ENCODE assay signal across 21 cellular contexts in the genomic region with DNA sequence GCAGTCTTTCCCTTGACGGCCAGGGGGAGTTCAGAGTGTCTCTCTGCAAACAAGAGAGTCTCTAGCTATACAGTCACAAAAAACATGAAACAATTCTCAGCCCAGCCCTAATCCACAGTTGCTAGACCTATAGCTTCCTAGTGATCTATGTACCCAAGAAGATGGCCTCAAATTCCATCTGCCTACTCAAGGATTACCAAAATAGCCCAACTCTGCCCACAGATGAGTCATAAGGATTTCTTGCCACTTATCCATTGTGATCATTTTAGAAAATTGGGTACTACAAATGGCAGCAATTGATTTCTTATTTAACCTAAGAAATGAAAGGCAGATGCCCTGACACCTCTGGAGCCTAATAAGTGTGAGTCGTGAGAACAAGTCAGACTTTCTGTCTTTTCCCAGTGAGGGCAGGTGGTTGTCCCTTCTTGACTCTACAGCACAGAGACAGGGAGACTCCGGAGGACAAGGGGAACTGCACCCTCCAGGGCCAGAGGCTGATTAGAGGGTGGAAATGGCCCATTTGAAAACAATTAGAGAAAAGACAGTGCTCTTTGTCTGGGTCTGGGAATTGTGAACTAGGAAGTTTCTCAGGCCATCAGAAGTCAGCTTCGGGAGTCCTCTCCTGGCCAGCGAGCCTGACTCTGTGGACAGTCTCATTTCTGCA.
A peak's percentile ranks its signal among the peaks of the same experiment; 100 is the strongest.
DNase-seq lines count a peak whose midpoint lies in the region; ATAC-seq, FAIRE-seq and TF ChIP-seq lines count a peak whose summit lies in the region.
"Had no signal": no experiment of that assay in that cellular context is flagged by ENCODE, and none has a peak within 500 bp of the region (broad histone marks: within the 10 kb centered on the region; RNA-seq: fewer than 3 reads in every experiment).

No MANE protein-coding gene starts in this region.

- H3K4me1 Mint-ChIP-seq in osteocyte (ENCODE audit: unreplicated experiment) = peaks cover 60% of the 10 kb centered on the region
- H3K4me1 Mint-ChIP-seq: activated naive CD4-positive, alpha-beta T cell treated with anti-CD3 and anti-CD28 coated beads, Interleukin-2, amount 50 U/mL, for 24 hours; brain; stimulated activated effector memory CD8-positive, alpha-beta T cell treated with anti-CD3 and anti-CD28 coated beads, Interleukin-12 subunit alpha, Interleukin-12 subunit beta, amount 100 ng/mL, for 72 hours had no signal

- H3K27me3 ChIP-seq in PC-3 (ENCODE audit: low read length) (no peaks in the 10 kb centered on the region), suprapubic skin (peaks cover 2% of the 10 kb centered on the region)
- H3K27me3 ChIP-seq: dorsolateral prefrontal cortex, pancreas, tibial nerve had no signal

- FAIRE-seq in H54 (lab: Jason Lieb, UNC) = no peak
- FAIRE-seq: pancreas had no signal

- H3K4me3 ChIP-seq in PC-3 (ENCODE audit: low read length) (no peak overlapping the region), epithelial cell of esophagus (ENCODE audit: low read length) (no peak overlapping the region), suprapubic skin (no peak overlapping the region)
- H3K4me3 ChIP-seq: BLaER1 treated with 17β-estradiol and CSF1 and Interleukin-3, amounts not matched to agents 10 nM and 100 nM; dorsolateral prefrontal cortex; pancreas; tibial nerve had no signal

- TF ChIP-seq POLR2A in H54 (IDR thresholded peaks at IDR 0.05; ENCODE audit: low read depth, low read length) (no peak), suprapubic skin (IDR thresholded peaks at IDR 0.05) (no peak)

- TF ChIP-seq CTCF in PC-3 (conservative IDR thresholded peaks at IDR 0.05; ENCODE audit: low read depth, low read length) = no peak
- no peak for TF ChIP-seq CTCF in epithelial cell of esophagus (IDR thresholded peaks at IDR 0.05; ENCODE audit: insufficient read depth, low read depth, low read length, missing control alignments)
- no peak for TF ChIP-seq CTCF in osteocyte (IDR thresholded peaks at IDR 0.05)
- no peak for TF ChIP-seq CTCF in suprapubic skin (IDR thresholded peaks at IDR 0.05)

- no peak overlapping the region for H3K4me3 Mint-ChIP-seq in osteocyte (ENCODE audit: unreplicated experiment)
- H3K4me3 Mint-ChIP-seq: activated naive CD4-positive, alpha-beta T cell treated with anti-CD3 and anti-CD28 coated beads, Interleukin-2, amount 50 U/mL, for 24 hours; brain; stimulated activated effector memory CD8-positive, alpha-beta T cell treated with anti-CD3 and anti-CD28 coated beads, Interleukin-12 subunit alpha, Interleukin-12 subunit beta, amount 100 ng/mL, for 72 hours had no signal

- H3K79me2 ChIP-seq in PC-3 (ENCODE audit: low read length) = no peaks in the 10 kb centered on the region

- no peaks in the 10 kb centered on the region for H3K9me2 ChIP-seq in PC-3 (replicated peaks; ENCODE audit: low read length)

- H3K27ac ChIP-seq in PC-3 (ENCODE audit: low read length) (peak overlapping the region; percentile 41), suprapubic skin (no peak overlapping the region)
- H3K27ac ChIP-seq: BLaER1 treated with 17β-estradiol and CSF1 and Interleukin-3, amounts not matched to agents 10 nM and 100 nM; dorsolateral prefrontal cortex; pancreas; tibial nerve had no signal

- peaks cover 3% of the 10 kb centered on the region for H3K36me3 Mint-ChIP-seq in osteocyte (ENCODE audit: unreplicated experiment)
- H3K36me3 Mint-ChIP-seq: activated naive CD4-positive, alpha-beta T cell treated with anti-CD3 and anti-CD28 coated beads, Interleukin-2, amount 50 U/mL, for 24 hours; brain; stimulated activated effector memory CD8-positive, alpha-beta T cell treated with anti-CD3 and anti-CD28 coated beads, Interleukin-12 subunit alpha, Interleukin-12 subunit beta, amount 100 ng/mL, for 72 hours had no signal

- H2AFZ ChIP-seq in PC-3 (ENCODE audit: low read length) = no peak overlapping the region

- H3K9me3 ChIP-seq in PC-3 (ENCODE audit: low read length) (no peaks in the 10 kb centered on the region), suprapubic skin (no peaks in the 10 kb centered on the region)
- H3K9me3 ChIP-seq: BLaER1 treated with 17β-estradiol and CSF1 and Interleukin-3, amounts not matched to agents 10 nM and 100 nM; pancreas; tibial nerve had no signal

- H3K9ac ChIP-seq in PC-3 (ENCODE audit: low read length) = no peak overlapping the region
- H3K9ac ChIP-seq: BLaER1 treated with 17β-estradiol and CSF1 and Interleukin-3, amounts not matched to agents 10 nM and 100 nM had no signal

- no peak for TF ChIP-seq EP300 in suprapubic skin (IDR thresholded peaks at IDR 0.05)

- H3K27me3 Mint-ChIP-seq in osteocyte (ENCODE audit: unreplicated experiment) = no peaks in the 10 kb centered on the region

- CTCF ChIA-PET in PC-3 (lab: Charles Lee) = interaction anchor here (0.7 kb wide), 1 partner anchor 280 kb away, joined by 3 read pairs; no protein-coding TSS in a partner anchor

- H3K36me3 ChIP-seq in PC-3 (ENCODE audit: low read depth, low read length) (no peaks in the 10 kb centered on the region), suprapubic skin (no peaks in the 10 kb centered on the region)
- H3K36me3 ChIP-seq: BLaER1 treated with 17β-estradiol and CSF1 and Interleukin-3, amounts not matched to agents 10 nM and 100 nM; pancreas; tibial nerve had no signal

- BruUV-seq in PC-3 (replicated peaks; lab: Mats Ljungman, UMichigan) = TSS peak; percentile 73

- H3K4me2 ChIP-seq in PC-3 (ENCODE audit: low read length) = peak overlapping the region; percentile 36

- H3F3A ChIP-seq in PC-3 (ENCODE audit: low read length, unreplicated experiment) = peaks cover 10% of the 10 kb centered on the region

- WGBS in suprapubic skin = 77% methylated on average over 5 of the region's 5 CpGs

- peaks cover 45% of the 10 kb centered on the region for H3K4me1 ChIP-seq in PC-3 (ENCODE audit: insufficient read depth, low read length)
- no peaks in the 10 kb centered on the region for H3K4me1 ChIP-seq in suprapubic skin
- H3K4me1 ChIP-seq: pancreas had no signal

- ATAC-seq in PC-3 = peak; percentile 42
- no peak for ATAC-seq in GM21723 (IDR thresholded peaks at IDR 0.05; ENCODE audit: unreplicated experiment)
- ATAC-seq in HG02852 (IDR thresholded peaks at IDR 0.05; ENCODE audit: unreplicated experiment) = no peak
- ATAC-seq: left colon, pancreas had no signal

- H3K27ac Mint-ChIP-seq in osteocyte (ENCODE audit: unreplicated experiment) = peak overlapping the region; percentile 42
- H3K27ac Mint-ChIP-seq: activated naive CD4-positive, alpha-beta T cell treated with anti-CD3 and anti-CD28 coated beads, Interleukin-2, amount 50 U/mL, for 24 hours; brain; stimulated activated effector memory CD8-positive, alpha-beta T cell treated with anti-CD3 and anti-CD28 coated beads, Interleukin-12 subunit alpha, Interleukin-12 subunit beta, amount 100 ng/mL, for 72 hours had no signal

- DNase-seq in H54 (ENCODE audit: insufficient read length, low spot score) (peak; percentile 36), PC-3 (peak; percentile 78), epithelial cell of esophagus (ENCODE audit: low read depth) (peak; percentile 26), osteocyte (ENCODE audit: extremely low spot score, unreplicated experiment) (no peak), suprapubic skin (ENCODE audit: low spot score in 2 of 2) (no peak)
- DNase-seq: activated CD4-positive, alpha-beta T cell treated with anti-CD3 and anti-CD28 coated beads, Interleukin-2, amount 50 U/mL, for 4 hours; DMS153; dorsolateral prefrontal cortex; hypothalamus; left colon; MM.1S; NCI-H2081; NCI-H748 treated with DMSO at 0.1 percent for 48 hours; pancreas had no signal

- peaks cover 10% of the 10 kb centered on the region for H3K9me3 Mint-ChIP-seq in osteocyte (ENCODE audit: unreplicated experiment)
- H3K9me3 Mint-ChIP-seq: activated naive CD4-positive, alpha-beta T cell treated with anti-CD3 and anti-CD28 coated beads, Interleukin-2, amount 50 U/mL, for 24 hours; brain; stimulated activated effector memory CD8-positive, alpha-beta T cell treated with anti-CD3 and anti-CD28 coated beads, Interleukin-12 subunit alpha, Interleukin-12 subunit beta, amount 100 ng/mL, for 72 hours had no signal

- intact Hi-C loops in PC-3 (cut with micrococcal nuclease) = no loop called here

- POLR2A ChIA-PET in PC-3 (lab: Charles Lee; ENCODE audit: unreplicated experiment) = no interaction called here

- H4K20me1 ChIP-seq in PC-3 (ENCODE audit: low read length) = no peaks in the 10 kb centered on the region
- H4K20me1 ChIP-seq: BLaER1 treated with 17β-estradiol and CSF1 and Interleukin-3, amounts not matched to agents 10 nM and 100 nM had no signal

Comparison
In these comparisons a context has a peak if more than half of its experiments do, and no peak if none do; other contexts are left out.
1. DNase-seq: peak in H54 (single experiment), PC-3 (single experiment) and epithelial cell of esophagus (single experiment); none in osteocyte (single experiment) and suprapubic skin (0 of 2).